ENCODE assay signal across 21 cellular contexts in genomic region chr4:7032591-7032990, GRCh38.
"Had no signal": no experiment of that assay in that cellular context is flagged by ENCODE, and none has a peak within 500 bp of the region (broad histone marks: within the 10 kb centered on the region; RNA-seq: fewer than 3 reads in every experiment).

No MANE protein-coding gene starts in this region.

- H3K4me3 ChIP-seq: ascending aorta, esophagus squamous epithelium, pancreas, right lobe of liver, suprapubic skin had no signal

- H3K9me3 Mint-ChIP-seq: activated T-cell treated with anti-CD3 and anti-CD28 coated beads, Interleukin-2, amount 50 U/mL, for 72 hours; neural crest cell; stimulated activated naive CD8-positive, alpha-beta T cell treated with anti-CD3 and anti-CD28 coated beads, Interleukin-15, amount 100 ng/mL, for 72 hours had no signal

- H3K4me1 Mint-ChIP-seq: neural crest cell had no signal

- H3K4me3 Mint-ChIP-seq: activated T-cell treated with anti-CD3 and anti-CD28 coated beads, Interleukin-2, amount 50 U/mL, for 72 hours; neural crest cell; stimulated activated naive CD8-positive, alpha-beta T cell treated with anti-CD3 and anti-CD28 coated beads, Interleukin-15, amount 100 ng/mL, for 72 hours had no signal

- H3K27me3 Mint-ChIP-seq: stimulated activated naive CD8-positive, alpha-beta T cell treated with anti-CD3 and anti-CD28 coated beads, Interleukin-15, amount 100 ng/mL, for 72 hours had no signal

- ATAC-seq: activated T-cell treated with anti-CD3 and anti-CD28 coated beads, Interleukin-2, amount 50 U/mL, for 72 hours; left lobe of liver; pancreas; right lobe of liver had no signal

- H3K27ac ChIP-seq: ascending aorta, esophagus squamous epithelium, pancreas, right lobe of liver, suprapubic skin had no signal

- H3K27ac Mint-ChIP-seq: activated T-cell treated with anti-CD3 and anti-CD28 coated beads, Interleukin-2, amount 50 U/mL, for 72 hours had no signal

- DNase-seq: activated CD4-positive, CD25-positive, alpha-beta regulatory T cell treated with anti-CD3 and anti-CD28 coated beads, Interleukin-2, amount 50 U/mL, for 72 hours; activated CD8-positive, alpha-beta memory T cell treated with anti-CD3 and anti-CD28 coated beads for 24 hours; activated CD8-positive, alpha-beta memory T cell treated with anti-CD3 and anti-CD28 coated beads, Interleukin-2, amount 50 U/mL, for 48 hours; activated effector memory CD4-positive, alpha-beta T cell treated with anti-CD3 and anti-CD28 coated beads, Interleukin-2, amount 50 U/mL, for 16 hours; activated naive CD4-positive, alpha-beta T cell treated with anti-CD3 and anti-CD28 coated beads, Interleukin-2, amount 50 U/mL, for 16 hours; activated T-cell treated with anti-CD3 and anti-CD28 coated beads, Interleukin-2, amount 50 U/mL, for 72 hours; cerebellar nuclear complex; effector memory CD4-positive, alpha-beta T cell; esophagus squamous epithelium; mammary epithelial cell; pancreas; right lobe of liver; small intestine; stimulated activated CD4-positive, alpha-beta T cell treated with anti-CD3 and anti-CD28 coated beads, Interleukin-4, amount 100 ng/mL, for 1 hour; stimulated activated naive CD8-positive, alpha-beta T cell treated with anti-CD3 and anti-CD28 coated beads, Interleukin-15, amount 100 ng/mL, for 72 hours; T-helper 2 cell; trophoblast cell had no signal

- H3K9me3 ChIP-seq: ascending aorta, esophagus squamous epithelium, pancreas, right lobe of liver, suprapubic skin had no signal

- H3K27me3 ChIP-seq: ascending aorta, esophagus squamous epithelium, pancreas, right lobe of liver, suprapubic skin had no signal

- H3K4me1 ChIP-seq: ascending aorta, suprapubic skin had no signal
